In the genomic region with DNA sequence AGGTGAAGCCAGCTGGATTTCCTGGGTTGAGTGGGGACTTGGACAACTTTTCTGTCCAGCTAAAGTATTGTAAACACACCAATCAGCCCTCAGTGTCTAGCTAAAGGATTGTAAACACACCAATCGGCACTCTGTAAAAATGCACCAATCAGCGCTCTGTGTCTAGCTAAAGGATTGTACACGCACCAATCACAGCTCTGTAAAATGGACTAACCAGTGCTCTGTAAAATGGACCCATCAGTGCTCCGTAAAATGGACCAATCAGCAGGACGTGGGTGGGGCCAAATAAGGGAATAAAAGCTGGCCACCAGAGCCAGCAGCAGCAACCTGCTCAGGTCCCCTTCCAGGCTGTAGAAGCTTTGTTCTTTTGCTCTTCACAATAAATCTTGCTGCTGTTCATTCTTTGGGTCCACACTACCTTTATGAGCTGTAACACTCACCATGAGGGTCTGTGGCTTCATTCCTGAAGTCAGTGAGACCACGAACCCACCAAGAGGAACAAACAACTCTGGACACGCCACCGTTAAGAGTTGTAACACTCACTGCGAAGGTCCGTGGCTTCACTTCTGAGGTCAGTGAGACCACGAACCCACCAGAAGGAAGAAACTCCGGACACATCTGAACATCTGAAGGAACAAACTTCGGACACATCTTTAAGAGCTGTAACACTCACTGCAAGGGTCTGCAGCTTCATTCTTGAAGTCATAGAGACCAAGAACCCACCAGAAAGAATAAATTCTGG, we compare ENCODE assay signal across 1 cellular context.
TF ChIP-seq lines count a peak whose summit lies in the region.

No MANE protein-coding gene starts in this region.

TF ChIP-seq in K562, 482 proteins besides CTCF, POLR2A, EP300 and RAD21:
- TF ChIP-seq FOS (IDR thresholded peaks at IDR 0.05; ENCODE audit: extremely low read depth, insufficient read length) (peak; percentile 20), NFYB (IDR thresholded peaks at IDR 0.05; ENCODE audit: extremely low read depth, insufficient read length) (peak; percentile 60)
TF ChIP-seq in K562: peak in this region for 2; not testable (repeated sequence) for 480.
